9 cellular contexts compared by ENCODE assay signal in genomic region chr22:19035474-19036228, GRCh38.
DNase-seq lines count a peak whose midpoint lies in the region; ATAC-seq and TF ChIP-seq lines count a peak whose summit lies in the region.
"Had no signal": no experiment of that assay in that cellular context is flagged by ENCODE, and none has a peak within 500 bp of the region (broad histone marks: within the 10 kb centered on the region; RNA-seq: fewer than 3 reads in every experiment).

No MANE protein-coding gene starts in this region.

- no peaks in the 10 kb centered on the region for H3K36me3 Mint-ChIP-seq in brain
- H3K36me3 Mint-ChIP-seq in naive thymus-derived CD8-positive, alpha-beta T cell: peaks cover 0 to 28% (median 2%) of the 10 kb centered on the region in 3 donors

- H3K9me3 Mint-ChIP-seq in brain: no peaks in the 10 kb centered on the region
- no peaks in the 10 kb centered on the region for H3K9me3 Mint-ChIP-seq in naive thymus-derived CD8-positive, alpha-beta T cell

- POLR2A ChIA-PET in naive thymus-derived CD8-positive, alpha-beta T cell (lab: Charles Lee): interaction anchor here (0.7 kb wide), 1 partner anchor 83 kb away, joined by 3 read pairs; no protein-coding TSS in a partner anchor

- peak in 1 of 2 experiments; percentile 28 for TF ChIP-seq CTCF in brain (conservative IDR thresholded peaks at IDR 0.05)

- DNase-seq in DMS53 (lab: John Stamatoyannopoulos, UW) (peak; percentile 29), DMS53 treated with DMSO at 0.1 percent for 48 hours (lab: John Stamatoyannopoulos, UW; ENCODE audit: unreplicated experiment) (no peak), NCI-H1694 (lab: John Stamatoyannopoulos, UW) (peak; percentile 66), kidney tubule cell (ENCODE audit: low spot score) (no peak), cortex of kidney (lab: John Stamatoyannopoulos, UW) (no peak)
- peak in 1 of 10 donors; percentile 16 for DNase-seq in naive thymus-derived CD8-positive, alpha-beta T cell
- DNase-seq: NCI-H1930 had no signal

- peak overlapping the region in 3 of 5 experiments; percentile 35 to 64 (median 58) for H3K27ac Mint-ChIP-seq in brain
- peak overlapping the region in 3 of 10 donors; percentile 34 to 76 (median 75) for H3K27ac Mint-ChIP-seq in naive thymus-derived CD8-positive, alpha-beta T cell

- H3K4me1 Mint-ChIP-seq in brain: no peaks in the 10 kb centered on the region
- peaks cover 0 to 16% (median 12%) of the 10 kb centered on the region in 4 donors for H3K4me1 Mint-ChIP-seq in naive thymus-derived CD8-positive, alpha-beta T cell

- ATAC-seq in naive thymus-derived CD8-positive, alpha-beta T cell: peak; percentile 38 to 62
- no peak for ATAC-seq in HG03460 (IDR thresholded peaks at IDR 0.05; ENCODE audit: unreplicated experiment)

- no peak overlapping the region for H3K4me3 Mint-ChIP-seq in brain
- H3K4me3 Mint-ChIP-seq in naive thymus-derived CD8-positive, alpha-beta T cell: no peak overlapping the region

- H3K27me3 Mint-ChIP-seq in brain: peaks cover 11% of the 10 kb centered on the region
- peaks cover 0 to 3% (median 2%) of the 10 kb centered on the region in 5 donors for H3K27me3 Mint-ChIP-seq in naive thymus-derived CD8-positive, alpha-beta T cell

Comparison
In these comparisons a context has a peak if more than half of its experiments do, and no peak if none do; other contexts are left out.
1. DNase-seq: peak in DMS53 (single experiment) and NCI-H1694 (single experiment); none in DMS53 treated with DMSO at 0.1 percent for 48 hours (single experiment), kidney tubule cell (single experiment) and cortex of kidney (single experiment).